Comparison of ENCODE assay signal across 2 cellular contexts in the genomic region with DNA sequence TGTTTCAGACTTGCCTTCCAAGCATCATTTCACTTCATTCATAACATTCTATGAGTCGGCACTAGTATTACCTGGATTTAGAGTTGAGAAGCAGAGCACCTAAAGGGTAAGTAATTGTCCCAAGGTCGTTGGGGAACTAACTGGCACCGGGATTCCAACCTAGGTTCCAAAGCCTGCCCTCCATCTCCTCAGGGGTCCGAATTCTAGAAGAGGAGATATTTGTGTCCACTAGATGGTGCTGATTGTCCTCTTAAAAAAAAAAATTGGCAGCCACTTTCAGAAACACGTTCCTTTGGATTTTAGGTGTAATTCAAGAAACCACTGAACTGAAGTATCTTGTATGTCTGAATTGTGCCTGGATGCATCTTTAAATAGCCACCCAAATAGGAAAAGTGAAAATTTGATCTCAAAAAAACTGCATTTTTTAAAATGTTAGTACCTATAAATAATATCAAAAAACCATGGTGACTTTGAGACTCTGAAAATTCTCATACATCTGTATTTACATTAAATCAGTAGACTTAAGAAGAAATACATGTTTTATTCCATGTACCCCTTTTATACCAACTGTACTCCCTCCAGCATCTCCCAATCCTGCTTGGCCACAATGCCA.
TF ChIP-seq lines count a peak whose summit lies in the region.

No MANE protein-coding gene starts in this region.

TF ChIP-seq in HEK293, 187 proteins besides CTCF, POLR2A, EP300 and RAD21 (continued from another document):
- TF ChIP-seq, protein P1, sequence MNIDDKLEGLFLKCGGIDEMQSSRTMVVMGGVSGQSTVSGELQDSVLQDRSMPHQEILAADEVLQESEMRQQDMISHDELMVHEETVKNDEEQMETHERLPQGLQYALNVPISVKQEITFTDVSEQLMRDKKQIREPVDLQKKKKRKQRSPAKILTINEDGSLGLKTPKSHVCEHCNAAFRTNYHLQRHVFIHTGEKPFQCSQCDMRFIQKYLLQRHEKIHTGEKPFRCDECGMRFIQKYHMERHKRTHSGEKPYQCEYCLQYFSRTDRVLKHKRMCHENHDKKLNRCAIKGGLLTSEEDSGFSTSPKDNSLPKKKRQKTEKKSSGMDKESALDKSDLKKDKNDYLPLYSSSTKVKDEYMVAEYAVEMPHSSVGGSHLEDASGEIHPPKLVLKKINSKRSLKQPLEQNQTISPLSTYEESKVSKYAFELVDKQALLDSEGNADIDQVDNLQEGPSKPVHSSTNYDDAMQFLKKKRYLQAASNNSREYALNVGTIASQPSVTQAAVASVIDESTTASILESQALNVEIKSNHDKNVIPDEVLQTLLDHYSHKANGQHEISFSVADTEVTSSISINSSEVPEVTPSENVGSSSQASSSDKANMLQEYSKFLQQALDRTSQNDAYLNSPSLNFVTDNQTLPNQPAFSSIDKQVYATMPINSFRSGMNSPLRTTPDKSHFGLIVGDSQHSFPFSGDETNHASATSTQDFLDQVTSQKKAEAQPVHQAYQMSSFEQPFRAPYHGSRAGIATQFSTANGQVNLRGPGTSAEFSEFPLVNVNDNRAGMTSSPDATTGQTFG (tag by site-specific recombination; IDR thresholded peaks at IDR 0.05; ENCODE audit: borderline replicate concordance): no peak
- TF ChIP-seq SALL2 (tag by site-specific recombination; IDR thresholded peaks at IDR 0.05; ENCODE audit: borderline replicate concordance): no peak
- no peak for TF ChIP-seq ZNF529 (tag by site-specific recombination; IDR thresholded peaks at IDR 0.05; ENCODE audit: insufficient replicate concordance)
- peak; percentile 76 for TF ChIP-seq ZNF654 (tag by site-specific recombination; IDR thresholded peaks at IDR 0.05; ENCODE audit: low read depth)
- no peak for TF ChIP-seq GLIS2 (tag by site-specific recombination; IDR thresholded peaks at IDR 0.05)

TF ChIP-seq in HepG2, 621 proteins besides CTCF, POLR2A, EP300 and RAD21 (continued from another document):
- TF ChIP-seq, protein P2, sequence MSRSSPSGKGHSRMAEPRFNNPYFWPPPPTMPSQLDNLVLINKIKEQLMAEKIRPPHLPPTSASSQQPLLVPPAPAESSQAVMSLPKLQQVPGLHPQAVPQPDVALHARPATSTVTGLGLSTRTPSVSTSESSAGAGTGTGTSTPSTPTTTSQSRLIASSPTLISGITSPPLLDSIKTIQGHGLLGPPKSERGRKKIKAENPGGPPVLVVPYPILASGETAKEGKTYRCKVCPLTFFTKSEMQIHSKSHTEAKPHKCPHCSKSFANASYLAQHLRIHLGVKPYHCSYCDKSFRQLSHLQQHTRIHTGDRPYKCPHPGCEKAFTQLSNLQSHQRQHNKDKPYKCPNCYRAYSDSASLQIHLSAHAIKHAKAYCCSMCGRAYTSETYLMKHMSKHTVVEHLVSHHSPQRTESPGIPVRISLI (CRISPR knock-in tag; IDR thresholded peaks at IDR 0.05; ENCODE audit: borderline replicate concordance): peak; percentile 53; the same call in 1 of the 2 replicates
- TF ChIP-seq STAG1 (CRISPR knock-in tag; IDR thresholded peaks at IDR 0.05): peak; percentile 63
TF ChIP-seq in HepG2: peak in this region for 3.
